ENCODE assay signal across 8 cellular contexts in the genomic region with DNA sequence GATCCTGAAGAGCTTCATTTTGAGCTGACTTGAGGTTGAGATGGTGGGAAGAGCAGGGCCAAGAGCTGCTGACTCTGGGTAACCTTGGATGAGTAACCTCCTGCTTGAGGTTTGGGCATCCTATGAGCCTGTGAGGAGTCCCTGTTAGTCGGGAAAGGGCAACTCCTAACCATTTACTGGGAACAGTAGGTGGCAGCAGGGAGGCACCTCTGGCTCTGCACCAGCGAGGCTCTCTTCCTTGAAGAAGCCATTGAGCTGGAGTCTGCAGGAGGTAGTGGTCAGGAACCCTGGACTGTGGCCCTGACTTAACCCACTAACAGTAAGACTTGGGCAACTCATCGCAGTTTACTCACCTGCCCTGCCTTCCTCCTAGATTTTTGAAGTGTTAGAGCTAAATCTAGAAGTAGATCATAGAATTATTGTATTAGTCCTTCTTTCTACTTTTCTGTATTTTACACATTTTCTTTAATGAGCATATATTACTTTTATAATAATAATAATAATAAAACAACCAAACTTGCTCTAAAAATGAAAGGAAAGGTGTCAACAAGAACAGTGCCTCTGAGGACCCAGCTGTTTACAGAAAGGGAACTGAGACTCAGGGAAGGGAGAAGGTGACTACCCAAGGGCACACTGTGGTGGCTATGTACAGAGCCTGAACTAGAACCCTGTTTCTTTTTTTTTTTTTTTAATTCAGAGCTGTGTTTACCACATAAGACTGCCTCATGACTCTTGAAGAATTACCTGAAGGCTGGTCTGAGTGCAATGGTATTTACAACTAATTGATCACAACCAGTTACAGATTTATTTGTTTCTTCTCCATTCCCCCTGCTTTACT. TPM values are rescaled to one million over a fixed set of nuclear protein-coding genes. Genes with fewer than 3 reads are reported as not detected.
A peak's percentile ranks its signal among the peaks of the same experiment; 100 is the strongest.
DNase-seq lines count a peak whose midpoint lies in the region; ATAC-seq and TF ChIP-seq lines count a peak whose summit lies in the region.

No MANE protein-coding gene starts in this region.

- H3K36me3 Mint-ChIP-seq in activated CD8-positive, alpha-beta T cell treated with anti-CD3 and anti-CD28 coated beads, Interleukin-2, amount 10 ng/mL, durations not matched to agents 7 days and 5 days (ENCODE audit: low read depth) = no peaks in the 10 kb centered on the region
- no peaks in the 10 kb centered on the region for H3K36me3 Mint-ChIP-seq in endothelial cell (ENCODE audit: low read depth, unreplicated experiment)
- no peaks in the 10 kb centered on the region for H3K36me3 Mint-ChIP-seq in mesothelial cell of epicardium

- no peaks in the 10 kb centered on the region for H3K4me1 Mint-ChIP-seq in activated CD8-positive, alpha-beta T cell treated with anti-CD3 and anti-CD28 coated beads, Interleukin-2, amount 10 ng/mL, durations not matched to agents 7 days and 5 days (ENCODE audit: low read depth)
- H3K4me1 Mint-ChIP-seq in endothelial cell (ENCODE audit: unreplicated experiment) = peaks cover 7% of the 10 kb centered on the region
- no peaks in the 10 kb centered on the region for H3K4me1 Mint-ChIP-seq in mesothelial cell of epicardium

- POLR2A ChIA-PET in activated CD8-positive, alpha-beta T cell treated with anti-CD3 and anti-CD28 coated beads, Interleukin-2, amount 10 ng/mL, durations not matched to agents 7 days and 5 days (lab: Charles Lee) = interaction anchor here (0.5 to 1.0 kb wide), 4 partner anchors 34 to 194 kb away, joined by 3 to 6 read pairs (median 3); no protein-coding TSS in a partner anchor

- peak; percentile 63 for DNase-seq in AG09309 (ENCODE audit: low read depth)
- DNase-seq in NCI-H748 (lab: John Stamatoyannopoulos, UW; ENCODE audit: unreplicated experiment) = peak; percentile 79
- peak; percentile 63 for DNase-seq in activated CD8-positive, alpha-beta T cell treated with anti-CD3 and anti-CD28 coated beads, Interleukin-2, amount 10 ng/mL, durations not matched to agents 7 days and 5 days
- DNase-seq in endothelial cell (ENCODE audit: low spot score) = peak; percentile 80
- peak; percentile 23 to 64 for DNase-seq in mesothelial cell of epicardium (ENCODE audit: low spot score in 2 of 2, unreplicated experiment in 2 of 2)
- peak; percentile 15 to 24 for DNase-seq in stimulated activated CD8-positive, alpha-beta memory T cell treated with anti-CD3 and anti-CD28 coated beads, Interleukin-2, amount 100 ng/mL, for 1 hour (ENCODE audit: low read depth in 2 of 2)

- peak; percentile 70 for ATAC-seq in GM18861 (IDR thresholded peaks at IDR 0.05; ENCODE audit: unreplicated experiment)
- peak; percentile 71 for ATAC-seq in HG03378 (IDR thresholded peaks at IDR 0.05; ENCODE audit: unreplicated experiment)
- peak; percentile 90 for ATAC-seq in activated CD8-positive, alpha-beta T cell treated with anti-CD3 and anti-CD28 coated beads, Interleukin-2, amount 10 ng/mL, durations not matched to agents 7 days and 5 days

- TF ChIP-seq CTCF in AG09309 (IDR thresholded peaks at IDR 0.05; ENCODE audit: control insufficient read depth, insufficient read depth, low read depth, low read length, missing control alignments) (peak; percentile 90), endothelial cell (IDR thresholded peaks at IDR 0.05; ENCODE audit: unreplicated experiment) (peak; percentile 37), mesothelial cell of epicardium (IDR thresholded peaks at IDR 0.05; ENCODE audit: unreplicated experiment) (no peak)

- CTCF ChIA-PET in activated CD8-positive, alpha-beta T cell treated with anti-CD3 and anti-CD28 coated beads, Interleukin-2, amount 10 ng/mL, durations not matched to agents 7 days and 5 days (lab: Charles Lee) = interaction anchor here (0.6 to 3.2 kb wide), 45 partner anchors 8 to 200 kb away, joined by 3 to 30 read pairs (median 4); partner anchors contain the start of genes CCDC134, CENPM, MEI1 and PMM1

- H3K27me3 Mint-ChIP-seq in activated CD8-positive, alpha-beta T cell treated with anti-CD3 and anti-CD28 coated beads, Interleukin-2, amount 10 ng/mL, durations not matched to agents 7 days and 5 days (ENCODE audit: low read depth) = peaks cover 30% of the 10 kb centered on the region
- H3K27me3 Mint-ChIP-seq in endothelial cell (ENCODE audit: unreplicated experiment) (peaks cover 4% of the 10 kb centered on the region), mesothelial cell of epicardium (ENCODE audit: low read depth) (peaks cover 33% of the 10 kb centered on the region)

- no peak overlapping the region for H3K4me3 ChIP-seq in AG09309 (ENCODE audit: control insufficient read depth, low read depth, low read length)

- H3K27ac Mint-ChIP-seq in activated CD8-positive, alpha-beta T cell treated with anti-CD3 and anti-CD28 coated beads, Interleukin-2, amount 10 ng/mL, durations not matched to agents 7 days and 5 days = no peak overlapping the region
- H3K27ac Mint-ChIP-seq in endothelial cell (ENCODE audit: unreplicated experiment) (no peak overlapping the region), mesothelial cell of epicardium (no peak overlapping the region)

- no peaks in the 10 kb centered on the region for H3K9me3 Mint-ChIP-seq in activated CD8-positive, alpha-beta T cell treated with anti-CD3 and anti-CD28 coated beads, Interleukin-2, amount 10 ng/mL, durations not matched to agents 7 days and 5 days (ENCODE audit: insufficient read depth)
- H3K9me3 Mint-ChIP-seq in endothelial cell (ENCODE audit: unreplicated experiment) = no peaks in the 10 kb centered on the region
- no peaks in the 10 kb centered on the region for H3K9me3 Mint-ChIP-seq in mesothelial cell of epicardium

- H3K4me3 Mint-ChIP-seq in activated CD8-positive, alpha-beta T cell treated with anti-CD3 and anti-CD28 coated beads, Interleukin-2, amount 10 ng/mL, durations not matched to agents 7 days and 5 days = no peak overlapping the region
- H3K4me3 Mint-ChIP-seq in endothelial cell (ENCODE audit: unreplicated experiment) (no peak overlapping the region), mesothelial cell of epicardium (no peak overlapping the region)

RNA-seq across cellular contexts. Expression of gene MEI1, which starts 47.5 kb away (rescaled TPM):
- 10 to 100 TPM; 48.1 to 48.4 TPM for total RNA-seq in activated CD8-positive, alpha-beta T cell treated with anti-CD3 and anti-CD28 coated beads, Interleukin-2, amount 10 ng/mL, durations not matched to agents 7 days and 5 days
- total RNA-seq in endothelial cell (ENCODE audit: unreplicated experiment) (0.38 TPM), mesothelial cell of epicardium (0.38 to 2.1 TPM (median 1.3 TPM) in 3 replicates)

RNA-seq across cellular contexts. Expression of gene CCDC134, which starts 53.7 kb away (rescaled TPM):
- 10 to 100 TPM; 20.3 to 20.9 TPM for total RNA-seq in activated CD8-positive, alpha-beta T cell treated with anti-CD3 and anti-CD28 coated beads, Interleukin-2, amount 10 ng/mL, durations not matched to agents 7 days and 5 days
- total RNA-seq in endothelial cell (ENCODE audit: unreplicated experiment) (8.8 TPM), mesothelial cell of epicardium (16.9 to 19.1 TPM (median 18.4 TPM) in 3 replicates)

RNA-seq across cellular contexts. Expression of gene SNU13, which starts 58.1 kb away (rescaled TPM):
- 100 to 1,000 TPM; 185 to 200 TPM for total RNA-seq in activated CD8-positive, alpha-beta T cell treated with anti-CD3 and anti-CD28 coated beads, Interleukin-2, amount 10 ng/mL, durations not matched to agents 7 days and 5 days
- total RNA-seq in endothelial cell (ENCODE audit: unreplicated experiment) (133 TPM), mesothelial cell of epicardium (110 to 116 TPM (median 115 TPM) in 3 replicates)

Comparison
In these comparisons a context has a peak if more than half of its experiments do, and no peak if none do; other contexts are left out.
1. DNase-seq: peak in every context shown above with its lines; median percentile 80 in endothelial cell; 79 in NCI-H748; 63 in AG09309; 63 in activated CD8-positive, alpha-beta T cell treated with anti-CD3 and anti-CD28 coated beads, Interleukin-2, amount 10 ng/mL, durations not matched to agents 7 days and 5 days; 44 in mesothelial cell of epicardium; 20 in stimulated activated CD8-positive, alpha-beta memory T cell treated with anti-CD3 and anti-CD28 coated beads, Interleukin-2, amount 100 ng/mL, for 1 hour.
2. RNA of gene MEI1, which starts 47.5 kb away (total RNA-seq): 48.1 to 48.4 TPM in activated CD8-positive, alpha-beta T cell treated with anti-CD3 and anti-CD28 coated beads, Interleukin-2, amount 10 ng/mL, durations not matched to agents 7 days and 5 days; 0.38 to 2.1 TPM in mesothelial cell of epicardium and 0.38 TPM in endothelial cell (single experiment); every median in the first group is over 10 times any median in the second.
3. Peak in every context shown above with its lines, with median percentiles within 50 percentile points of each other: ATAC-seq.